1 cellular context compared by ENCODE assay signal in genomic region chr1:16392740-16393139, GRCh38.
TF ChIP-seq lines count a peak whose summit lies in the region.

No MANE protein-coding gene starts in this region.

TF ChIP-seq in SK-N-SH, 30 proteins besides CTCF, POLR2A, EP300 and RAD21:
- TF ChIP-seq JUND (IDR thresholded peaks at IDR 0.05), result no peak
- no peak for TF ChIP-seq RXRA (IDR thresholded peaks at IDR 0.05; ENCODE audit: borderline replicate concordance, low read depth)
- no peak for TF ChIP-seq MEF2A (IDR thresholded peaks at IDR 0.05; ENCODE audit: borderline replicate concordance, low read depth)
- TF ChIP-seq RCOR1 (IDR thresholded peaks at IDR 0.05; ENCODE audit: low read length), result no peak
- no peak for TF ChIP-seq NFIC (IDR thresholded peaks at IDR 0.05; ENCODE audit: borderline replicate concordance)
- TF ChIP-seq EZH2phosphoT487 (IDR thresholded peaks at IDR 0.05; ENCODE audit: borderline replicate concordance, low read depth), result no peak
- no peak for TF ChIP-seq IRF3 (IDR thresholded peaks at IDR 0.05; ENCODE audit: low read depth, low read length)
- TF ChIP-seq MXI1 (IDR thresholded peaks at IDR 0.05; ENCODE audit: low read depth, low read length), result no peak
- no peak for TF ChIP-seq MAX (IDR thresholded peaks at IDR 0.05; ENCODE audit: low read depth)
- TF ChIP-seq REST (IDR thresholded peaks at IDR 0.05; ENCODE audit: low read depth, low read length), result no peak
- no peak for TF ChIP-seq CHD2 (IDR thresholded peaks at IDR 0.05; ENCODE audit: low read length, partially characterized antibody)
- no peak for TF ChIP-seq USF2 (IDR thresholded peaks at IDR 0.05; ENCODE audit: borderline replicate concordance, low read depth, low read length)
- TF ChIP-seq TAF1 (IDR thresholded peaks at IDR 0.05; ENCODE audit: borderline replicate concordance, low read depth, low read length), result no peak
- TF ChIP-seq FOXM1 (IDR thresholded peaks at IDR 0.05; ENCODE audit: low read depth), result no peak
- no peak for TF ChIP-seq TEAD4 (IDR thresholded peaks at IDR 0.05; ENCODE audit: borderline replicate concordance, insufficient read depth)
